8 cellular contexts compared by ENCODE assay signal in genomic region chr15:59372352-59373211, GRCh38. TPM values are rescaled to one million over a fixed set of nuclear protein-coding genes. Genes with fewer than 3 reads are reported as not detected.
A peak's percentile ranks its signal among the peaks of the same experiment; 100 is the strongest.
DNase-seq lines count a peak whose midpoint lies in the region; ATAC-seq and TF ChIP-seq lines count a peak whose summit lies in the region.

Gene MYO1E (minus strand): TSS chr15:59372871. CDS start chr15:59372500, 371 bp downstream.

- peaks cover 2% of the 10 kb centered on the region for H3K79me2 ChIP-seq in mesendoderm (ENCODE audit: control insufficient read depth, insufficient read depth, low read length)

- H2BK15ac ChIP-seq in mesendoderm (replicated peaks; ENCODE audit: low read depth) = no peak within 1 kb of the TSS

- ATAC-seq in GM18870 (IDR thresholded peaks at IDR 0.05; ENCODE audit: unreplicated experiment) = peak; percentile 65
- ATAC-seq in HG03139 (IDR thresholded peaks at IDR 0.05; ENCODE audit: unreplicated experiment) = peak; percentile 49
- ATAC-seq in stimulated activated naive CD8-positive, alpha-beta T cell treated with anti-CD3 and anti-CD28 coated beads, Interleukin-15, Interleukin-2, amounts not matched to agents 100 U/mL and 50 U/mL, for 24 hours = peak; percentile 67

- H3K23ac ChIP-seq in mesendoderm (ENCODE audit: low read length) = peak within 1 kb of the TSS; percentile 48

- no peak within 1 kb of the TSS for H2BK5ac ChIP-seq in mesendoderm (ENCODE audit: low read length)

- H3K56ac ChIP-seq in mesendoderm (ENCODE audit: low read length) = peak within 1 kb of the TSS; percentile 89

- no peak for TF ChIP-seq CTCF in epithelial cell of esophagus (IDR thresholded peaks at IDR 0.05; ENCODE audit: insufficient read depth, low read depth, low read length, missing control alignments)

- H2AK5ac ChIP-seq in mesendoderm (ENCODE audit: low read length) = no peak within 1 kb of the TSS

- H3K79me1 ChIP-seq in mesendoderm (ENCODE audit: low read length) = peaks cover 3% of the 10 kb centered on the region

- peak within 1 kb of the TSS; percentile 22 for H3K18ac ChIP-seq in mesendoderm (ENCODE audit: low read length)

- no peaks in the 10 kb centered on the region for H3K4me1 ChIP-seq in mesendoderm (ENCODE audit: control insufficient read depth, low read depth, low read length)

- H2BK120ac ChIP-seq in mesendoderm (ENCODE audit: low read depth, low read length) = no peak within 1 kb of the TSS

- peak within 1 kb of the TSS; percentile 65 for H3K27ac ChIP-seq in mesendoderm (ENCODE audit: low read depth, low read length)

- no peaks in the 10 kb centered on the region for H3K27me3 ChIP-seq in mesendoderm (ENCODE audit: insufficient read depth, low read length, poor library complexity)

- H3K4me3 ChIP-seq in epithelial cell of esophagus (ENCODE audit: low read length) (peak within 1 kb of the TSS; percentile 70), mesendoderm (ENCODE audit: low read length) (peak within 1 kb of the TSS; percentile 67)

- WGBS in mesendoderm (ENCODE audit: extremely low coverage, insufficient coverage, low lambda C conversion rate) = no CpG with 5 or more reads among the region's 74 CpGs

- no peak within 1 kb of the TSS for H4K5ac ChIP-seq in mesendoderm (ENCODE audit: low read length)

- H3K9ac ChIP-seq in mesendoderm (ENCODE audit: low read length) = peak within 1 kb of the TSS; percentile 85

- H4K8ac ChIP-seq in mesendoderm (ENCODE audit: low read depth, low read length) = no peak within 1 kb of the TSS

- DNase-seq in AG20443 (ENCODE audit: low spot score) (peak; percentile 97), NCI-H345 (lab: John Stamatoyannopoulos, UW) (peak; percentile 80), epithelial cell of esophagus (ENCODE audit: low read depth) (peak; percentile 98), mesendoderm (peak; percentile 99)
- DNase-seq in activated CD8-positive, alpha-beta memory T cell treated with anti-CD3 and anti-CD28 coated beads for 24 hours = peak; percentile 72
- peak; percentile 53 for DNase-seq in stimulated activated naive CD8-positive, alpha-beta T cell treated with anti-CD3 and anti-CD28 coated beads, Interleukin-15, Interleukin-2, amounts not matched to agents 100 U/mL and 50 U/mL, for 24 hours

- peak within 1 kb of the TSS; percentile 95 for H3K4me2 ChIP-seq in mesendoderm (ENCODE audit: low read length)

- no peaks in the 10 kb centered on the region for H3K36me3 ChIP-seq in mesendoderm (ENCODE audit: control insufficient read depth, insufficient read depth, low read length)

- no peak within 1 kb of the TSS for H3K4ac ChIP-seq in mesendoderm (ENCODE audit: low read depth, low read length)

RNA-seq across cellular contexts. Expression of gene MYO1E, which starts in this region (rescaled TPM):
- 36.3 TPM for polyA plus RNA-seq in mesendoderm (2013, experiment 1 of 2)
- polyA plus RNA-seq in mesendoderm (2013, experiment 2 of 2) = 38.1 TPM

Comparison
In these comparisons a context has a peak if more than half of its experiments do, and no peak if none do; other contexts are left out.
1. Peak in every context shown above with its lines: DNase-seq, ATAC-seq, H3K4me3 ChIP-seq and H3K27ac ChIP-seq.